24 cellular contexts compared by ENCODE assay signal in genomic region chr4:147351083-147351787, GRCh38.
A peak's percentile ranks its signal among the peaks of the same experiment; 100 is the strongest.
DNase-seq lines count a peak whose midpoint lies in the region; ATAC-seq, FAIRE-seq and TF ChIP-seq lines count a peak whose summit lies in the region.
"Had no signal": no experiment of that assay in that cellular context is flagged by ENCODE, and none has a peak within 500 bp of the region (broad histone marks: within the 10 kb centered on the region; RNA-seq: fewer than 3 reads in every experiment).

No MANE protein-coding gene starts in this region.

- no peak overlapping the region for H3K4me3 Mint-ChIP-seq in nephron
- H3K4me3 Mint-ChIP-seq: CD4-positive, CD25-positive, alpha-beta regulatory T cell; neural progenitor cell; stimulated activated naive CD8-positive, alpha-beta T cell treated with anti-CD3 and anti-CD28 coated beads, Interleukin-15, Interleukin-2, amounts not matched to agents 100 ng/mL and 50 ng/mL, for 24 hours; WTC11 had no signal

- POLR2A ChIA-PET in H1 (lab: Charles Lee; ENCODE audit: partially characterized antibody), result no interaction called here

- peaks cover 18% of the 10 kb centered on the region for H3K4me1 Mint-ChIP-seq in nephron
- H3K4me1 Mint-ChIP-seq: CD4-positive, CD25-positive, alpha-beta regulatory T cell had no signal

- H4K5ac ChIP-seq in H1 (ENCODE audit: insufficient read length, low read depth, low read length), result no peak overlapping the region

- ATAC-seq in GM18870 (IDR thresholded peaks at IDR 0.05; ENCODE audit: unreplicated experiment), result no peak
- ATAC-seq: WTC11 had no signal

- intact Hi-C loops in thyroid gland (cut with DNase I), result no loop called here

- H2BK15ac ChIP-seq in H1 (ENCODE audit: low read length), result no peak overlapping the region

- H3K4me1 ChIP-seq in H1 (replicated peaks in 1 of 4; ENCODE audit: control insufficient read depth in 3 of 4, insufficient read depth in 4 of 4, low read length in 3 of 4), result no peaks in the 10 kb centered on the region
- H3K4me1 ChIP-seq in thyroid gland, result no peaks in the 10 kb centered on the region
- H3K4me1 ChIP-seq: neural progenitor cell, sigmoid colon had no signal

- DNase-seq in HT1080 (ENCODE audit: low read depth), result peak; percentile 35
- peak; percentile 28 for DNase-seq in RPMI7951 (ENCODE audit: low read depth)
- no peak for DNase-seq in H1 (ENCODE audit: low read depth in 1 of 2, low spot score in 2 of 2)
- DNase-seq in glomerular visceral epithelial cell (ENCODE audit: extremely low spot score), result no peak
- DNase-seq in NCI-H510A (lab: John Stamatoyannopoulos, UW), result no peak
- no peak for DNase-seq in thyroid gland
- DNase-seq: activated naive CD4-positive, alpha-beta T cell treated with anti-CD3 and anti-CD28 coated beads, Interleukin-2, amount 50 U/mL, for 16 hours; CD4-positive, CD25-positive, alpha-beta regulatory T cell; hypothalamus; KG1; MV-4-11; NCI-H1694 treated with DMSO at 0.1 percent for 48 hours; NCI-H2171 treated with DMSO at 0.1 percent for 48 hours; NCI-H526; posterior cingulate gyrus; RPMI8226; sigmoid colon had no signal

- H3K27ac ChIP-seq in H1 (ENCODE audit: low read depth, low read length), result no peak overlapping the region
- H3K27ac ChIP-seq in thyroid gland, result no peak overlapping the region
- H3K27ac ChIP-seq: neural progenitor cell, sigmoid colon, tibial nerve had no signal

- no peak for TF ChIP-seq RAD21 in H1 (IDR thresholded peaks at IDR 0.05 in 1 of 2, conservative IDR thresholded peaks at IDR 0.05 in 1 of 2; ENCODE audit: low read depth in 2 of 2, low read length in 2 of 2)

- 0 out of 2 replicates have a peak overlapping the region, but pooled peaks have one; percentile 7 for H2AFZ ChIP-seq in H1 (ENCODE audit: low read length)
- H2AFZ ChIP-seq: neural progenitor cell had no signal

- CTCF ChIA-PET in H1 (lab: Charles Lee; ENCODE audit: partially characterized antibody), result interaction anchor here (0.8 kb wide), 1 partner anchor 14 kb away, joined by 4 read pairs; no protein-coding TSS in a partner anchor

- no peak for FAIRE-seq in H1 (lab: Jason Lieb, UNC)
- FAIRE-seq: frontal cortex had no signal

- no peaks in the 10 kb centered on the region for H3K79me1 ChIP-seq in H1 (ENCODE audit: low read depth, low read length)

- no peaks in the 10 kb centered on the region for H3K27me3 Mint-ChIP-seq in nephron (ENCODE audit: low read depth)
- H3K27me3 Mint-ChIP-seq: CD4-positive, CD25-positive, alpha-beta regulatory T cell; stimulated activated naive CD8-positive, alpha-beta T cell treated with anti-CD3 and anti-CD28 coated beads, Interleukin-15, Interleukin-2, amounts not matched to agents 100 ng/mL and 50 ng/mL, for 24 hours had no signal

- no peak overlapping the region for H3K4ac ChIP-seq in H1 (replicated peaks; ENCODE audit: insufficient read length, low read depth, low read length)

- no peak overlapping the region for H2BK20ac ChIP-seq in H1 (ENCODE audit: low read length)

- WGBS in H1 (ENCODE audit: extremely low coverage in 1 of 2, insufficient coverage in 1 of 2, insufficient read length in 1 of 2, insufficient replicate concordance in 2 of 2, low coverage in 1 of 2, low lambda C conversion rate in 2 of 2, missing lambda C conversion rate in 1 of 2), 2 experiments, result 91% methylated on average over 5 of the region's 5 CpGs; no CpG with 5 or more reads in 1 of the 2 experiments
- 97 to 98% methylated on average over 5 of the region's 5 CpGs for WGBS in thyroid gland, 2 donors

- no peak for TF ChIP-seq POLR2A in H1 (IDR thresholded peaks at IDR 0.05; ENCODE audit: control extremely low read depth in 1 of 2, low read depth in 2 of 2, low read length in 2 of 2)
- TF ChIP-seq POLR2A in thyroid gland (IDR thresholded peaks at IDR 0.05), result no peak

- no peaks in the 10 kb centered on the region for H3K27me3 ChIP-seq in H1 (replicated peaks in 1 of 4; ENCODE audit: control insufficient read depth in 3 of 4, extremely low read depth in 1 of 4, insufficient read depth in 3 of 4, low read length in 3 of 4)
- H3K27me3 ChIP-seq in thyroid gland, result no peaks in the 10 kb centered on the region
- H3K27me3 ChIP-seq: neural progenitor cell, sigmoid colon, tibial nerve had no signal

- H3K27ac Mint-ChIP-seq in nephron, result peak overlapping the region in 2 of 3 experiments; percentile 12 to 57
- H3K27ac Mint-ChIP-seq: CD4-positive, CD25-positive, alpha-beta regulatory T cell; neural progenitor cell; stimulated activated naive CD8-positive, alpha-beta T cell treated with anti-CD3 and anti-CD28 coated beads, Interleukin-15, Interleukin-2, amounts not matched to agents 100 ng/mL and 50 ng/mL, for 24 hours; WTC11 had no signal

- no peak overlapping the region for H2AK5ac ChIP-seq in H1 (ENCODE audit: low read depth, low read length)

- TF ChIP-seq CTCF in H1 (IDR thresholded peaks at IDR 0.05; ENCODE audit: control extremely low read depth in 1 of 3, insufficient read depth in 1 of 3, low read depth in 1 of 3, low read length in 3 of 3), result no peak
- TF ChIP-seq CTCF in nephron (IDR thresholded peaks at IDR 0.05; ENCODE audit: unreplicated experiment in 3 of 3), result no peak
- TF ChIP-seq CTCF in thyroid gland (IDR thresholded peaks at IDR 0.05), result no peak

- no peak overlapping the region for H3K23ac ChIP-seq in H1 (ENCODE audit: insufficient read length)

- H2BK120ac ChIP-seq in H1 (replicated peaks; ENCODE audit: low read depth, low read length), result no peak overlapping the region

- H2BK5ac ChIP-seq in H1 (ENCODE audit: low read depth, low read length), result no peak overlapping the region

- no peaks in the 10 kb centered on the region for H3K79me2 ChIP-seq in H1 (ENCODE audit: control insufficient read depth in 1 of 2, insufficient read depth in 2 of 2, low read length in 2 of 2)

- no peak for TF ChIP-seq EP300 in H1 (IDR thresholded peaks at IDR 0.05; ENCODE audit: borderline replicate concordance in 1 of 2, low read depth in 2 of 2, low read length in 2 of 2)

- H3K9me3 Mint-ChIP-seq in nephron, result no peaks in the 10 kb centered on the region
- H3K9me3 Mint-ChIP-seq: stimulated activated naive CD8-positive, alpha-beta T cell treated with anti-CD3 and anti-CD28 coated beads, Interleukin-15, Interleukin-2, amounts not matched to agents 100 ng/mL and 50 ng/mL, for 24 hours; WTC11 had no signal

- no peak overlapping the region for H2BK12ac ChIP-seq in H1 (ENCODE audit: low read depth, low read length)

- no peak overlapping the region for H3K14ac ChIP-seq in H1 (ENCODE audit: insufficient read length)

- H4K91ac ChIP-seq in H1 (replicated peaks; ENCODE audit: insufficient read length, low read length), result no peak overlapping the region

- H4K8ac ChIP-seq in H1 (ENCODE audit: extremely low read depth, insufficient read depth, low read length), result no peak overlapping the region

- no peaks in the 10 kb centered on the region for H3K36me3 ChIP-seq in H1 (ENCODE audit: control insufficient read depth in 2 of 4, insufficient read depth in 4 of 4, low read length in 3 of 4)
- H3K36me3 ChIP-seq in thyroid gland, result no peaks in the 10 kb centered on the region
- H3K36me3 ChIP-seq: neural progenitor cell, sigmoid colon, tibial nerve had no signal

- no peak overlapping the region for H3K56ac ChIP-seq in H1 (replicated peaks; ENCODE audit: insufficient read length, low read depth, low read length)

- H4K20me1 ChIP-seq in H1 (replicated peaks in 1 of 2; ENCODE audit: control insufficient read depth in 1 of 2, insufficient read depth in 2 of 2, low read length in 2 of 2), result no peaks in the 10 kb centered on the region

- no peaks in the 10 kb centered on the region for H3K23me2 ChIP-seq in H1 (ENCODE audit: low read depth, low read length)

- H3K36me3 Mint-ChIP-seq in nephron (ENCODE audit: low read depth), result no peaks in the 10 kb centered on the region
- H3K36me3 Mint-ChIP-seq: CD4-positive, CD25-positive, alpha-beta regulatory T cell; neural progenitor cell; WTC11 had no signal

- H3K9ac ChIP-seq in H1 (replicated peaks in 1 of 4; ENCODE audit: extremely low read depth in 1 of 4, low read depth in 3 of 4, low read length in 3 of 4), result no peak overlapping the region
- H3K9ac ChIP-seq: neural progenitor cell had no signal

- H3K4me3 ChIP-seq in H1 (ENCODE audit: extremely low read depth in 1 of 4, insufficient read depth in 2 of 4, low read depth in 3 of 4, low read length in 4 of 4), result no peak overlapping the region
- no peak overlapping the region for H3K4me3 ChIP-seq in thyroid gland (replicated peaks in 1 of 3)
- H3K4me3 ChIP-seq: neural progenitor cell, sigmoid colon, tibial nerve had no signal

- H3K4me2 ChIP-seq in H1 (ENCODE audit: insufficient read depth in 1 of 2, low read depth in 2 of 2, low read length in 2 of 2), result no peak overlapping the region
- H3K4me2 ChIP-seq: neural progenitor cell had no signal

- H3K9me3 ChIP-seq in H1 (ENCODE audit: insufficient read depth in 2 of 2, low read depth in 1 of 2, low read length in 1 of 2) (no peaks in the 10 kb centered on the region), thyroid gland (no peaks in the 10 kb centered on the region)
- H3K9me3 ChIP-seq: sigmoid colon, tibial nerve had no signal

- H3K18ac ChIP-seq in H1 (ENCODE audit: extremely low read depth, low read length), result no peak overlapping the region

TF ChIP-seq in H1, 55 proteins besides CTCF, POLR2A, EP300 and RAD21:
- TF ChIP-seq BACH1 (IDR thresholded peaks at IDR 0.05; ENCODE audit: low read length), result no peak
- TF ChIP-seq SP4 (IDR thresholded peaks at IDR 0.05; ENCODE audit: low read length), result no peak

Comparison
In these comparisons a context has a peak if more than half of its experiments do, and no peak if none do; other contexts are left out.
1. DNase-seq: peak in HT1080 (single experiment) and RPMI7951 (single experiment); none in H1 (0 of 2), glomerular visceral epithelial cell (single experiment), NCI-H510A (single experiment) and thyroid gland (0 of 2).